ENCODE assay signal across 24 cellular contexts in the genomic region with DNA sequence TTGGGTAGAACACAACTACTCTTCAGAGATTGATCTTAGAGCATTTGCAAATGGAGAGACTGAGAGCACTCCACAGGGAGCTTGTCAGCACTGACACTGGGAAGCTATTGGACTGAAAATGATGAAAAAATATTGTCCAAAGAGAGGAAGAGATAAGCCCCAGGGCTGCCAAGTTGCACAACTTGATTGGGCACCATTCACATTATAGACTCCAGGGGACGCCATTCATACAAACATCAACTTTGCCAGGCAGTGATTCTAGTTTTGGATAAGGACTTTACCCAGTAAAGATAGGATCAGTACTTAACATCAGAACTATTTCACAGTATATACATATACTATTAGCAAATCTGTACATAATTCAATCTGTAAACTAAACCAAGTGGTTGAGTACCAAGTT.
"Had no signal": no experiment of that assay in that cellular context is flagged by ENCODE, and none has a peak within 500 bp of the region (broad histone marks: within the 10 kb centered on the region; RNA-seq: fewer than 3 reads in every experiment).

No MANE protein-coding gene starts in this region.

- FAIRE-seq: frontal cortex, small intestine had no signal

- H3K4me1 ChIP-seq: heart right ventricle, left lung, right atrium auricular region, tibial nerve, uterus had no signal

- H3K27me3 ChIP-seq: left lung, right atrium auricular region, tibial nerve, uterus had no signal

- H3K4me3 Mint-ChIP-seq: activated naive CD4-positive, alpha-beta T cell treated with anti-CD3 and anti-CD28 coated beads for 36 hours; activated naive CD8-positive, alpha-beta T cell treated with anti-CD3 and anti-CD28 coated beads, Interleukin-2, amount 50 U/mL, for 24 hours; activated T-helper 17 cell treated with anti-CD3 and anti-CD28 coated beads, Interleukin-2, amount 50 U/mL, for 72 hours; memory B cell; natural killer cell; T-helper 2 cell treated with Interferon-gamma antibody and Interleukin-4, amounts not matched to agents 5 μg/mL and 100 μg/mL, for 36 hours had no signal

- H3K4me1 Mint-ChIP-seq: activated naive CD8-positive, alpha-beta T cell treated with anti-CD3 and anti-CD28 coated beads, Interleukin-2, amount 50 U/mL, for 24 hours; activated T-helper 17 cell treated with anti-CD3 and anti-CD28 coated beads, Interleukin-2, amount 50 U/mL, for 72 hours; memory B cell; natural killer cell had no signal

- H3K36me3 ChIP-seq: heart right ventricle, left lung, right atrium auricular region, tibial nerve, uterus had no signal

- H3K9me3 ChIP-seq: heart right ventricle, left lung, right atrium auricular region, tibial nerve, uterus had no signal

- H3K4me3 ChIP-seq: heart right ventricle, left lung, right atrium auricular region, tibial nerve, uterus had no signal

- DNase-seq: activated naive CD4-positive, alpha-beta T cell treated with anti-CD3 and anti-CD28 coated beads for 36 hours; activated naive CD8-positive, alpha-beta T cell treated with anti-CD3 and anti-CD28 coated beads, Interleukin-2, amount 50 U/mL, for 24 hours; activated T-cell treated with anti-CD3 and anti-CD28 coated beads for 4 hours; aorta; cortex of kidney; effector CD4-positive, alpha-beta T cell; heart right ventricle; islet precursor cell; left lung; natural killer cell; nucleus accumbens; posterior cingulate gyrus; small intestine; stimulated activated CD4-positive, alpha-beta T cell treated with anti-CD3 and anti-CD28 coated beads, Interleukin-4, amount 100 ng/mL, for 24 hours; stimulated activated naive CD4-positive, alpha-beta T cell treated with Interleukin-2 at 50 U/mL for 16 hours; substantia nigra; uterus had no signal

- H3K27ac Mint-ChIP-seq: activated naive CD4-positive, alpha-beta T cell treated with anti-CD3 and anti-CD28 coated beads for 36 hours; activated naive CD8-positive, alpha-beta T cell treated with anti-CD3 and anti-CD28 coated beads, Interleukin-2, amount 50 U/mL, for 24 hours; activated T-helper 17 cell treated with anti-CD3 and anti-CD28 coated beads, Interleukin-2, amount 50 U/mL, for 72 hours; memory B cell; natural killer cell; T-helper 2 cell treated with Interferon-gamma antibody and Interleukin-4, amounts not matched to agents 5 μg/mL and 100 μg/mL, for 36 hours had no signal

- H3K36me3 Mint-ChIP-seq: memory B cell, natural killer cell had no signal

- H3K9me3 Mint-ChIP-seq: activated naive CD4-positive, alpha-beta T cell treated with anti-CD3 and anti-CD28 coated beads for 36 hours; memory B cell; T-helper 2 cell treated with Interferon-gamma antibody and Interleukin-4, amounts not matched to agents 5 μg/mL and 100 μg/mL, for 36 hours had no signal

- H3K27ac ChIP-seq: epithelial cell of prostate, heart right ventricle, left lung, right atrium auricular region, tibial nerve, uterus had no signal
